Comparison of ENCODE assay signal across 1 cellular context in genomic region chr19:29596080-29596479, GRCh38.
TF ChIP-seq lines count a peak whose summit lies in the region.

No MANE protein-coding gene starts in this region.

TF ChIP-seq in K562, 482 proteins besides CTCF, POLR2A, EP300 and RAD21 (continued from another document):
- TF ChIP-seq PKNOX1 (IDR thresholded peaks at IDR 0.05) (peak; percentile 51; the same call in 1 of the 2 replicates), MEIS2 (IDR thresholded peaks at IDR 0.05; ENCODE audit: partially characterized antibody) (peak; percentile 73), CBFA2T3 (IDR thresholded peaks at IDR 0.05) (peak; percentile 34; the same call in 1 of the 2 replicates), E2F5 (CRISPR knock-in tag; IDR thresholded peaks at IDR 0.05) (no peak), YY1 (IDR thresholded peaks at IDR 0.05; ENCODE audit: borderline replicate concordance in 1 of 3, control insufficient read depth in 1 of 3, extremely low read depth in 1 of 3, insufficient read depth in 3 of 3, insufficient read length in 1 of 3, insufficient replicate concordance in 2 of 3, low read depth in 1 of 3, low read length in 2 of 3) (peak in 1 of 3 experiments; percentile 13), HOMEZ (CRISPR knock-in tag; IDR thresholded peaks at IDR 0.05) (no peak), POLR2B (IDR thresholded peaks at IDR 0.05; ENCODE audit: low read depth, partially characterized antibody) (no peak), FOSL1 (tag; conservative IDR thresholded peaks at IDR 0.05) (0 out of 2 replicates have a peak, but pooled peaks have one; percentile 16), PBX2 (CRISPR knock-in tag; IDR thresholded peaks at IDR 0.05; ENCODE audit: low read depth) (no peak), PBX2 (tag; conservative IDR thresholded peaks at IDR 0.05; ENCODE audit: low read depth) (peak; percentile 71)
TF ChIP-seq in K562: peak in this region for 11.
